Comparison of ENCODE assay signal across 8 cellular contexts in genomic region chr20:33668087-33668790, GRCh38. TPM values are rescaled to one million over a fixed set of nuclear protein-coding genes. Genes with fewer than 3 reads are reported as not detected.
DNase-seq lines count a peak whose midpoint lies in the region; ATAC-seq and TF ChIP-seq lines count a peak whose summit lies in the region.

No MANE protein-coding gene starts in this region.

- peak overlapping the region; percentile 91 for H3K4me2 ChIP-seq in mammary epithelial cell (ENCODE audit: insufficient read depth, low read depth, low read length)

- no peaks in the 10 kb centered on the region for H3K79me2 ChIP-seq in mammary epithelial cell (ENCODE audit: insufficient read depth, low read length)

- no peak overlapping the region for H3K27ac ChIP-seq in mammary epithelial cell (ENCODE audit: insufficient read depth, low read depth, low read length)

- WGBS in mammary epithelial cell (ENCODE audit: low coverage, missing lambda C conversion rate) = 75% methylated on average over 4 of the region's 12 CpGs

- peaks cover 14% of the 10 kb centered on the region for H3K36me3 Mint-ChIP-seq in mesothelial cell of epicardium

- peak overlapping the region; percentile 56 for H3K4me3 Mint-ChIP-seq in mesothelial cell of epicardium

- TF ChIP-seq CTCF in mammary epithelial cell (conservative IDR thresholded peaks at IDR 0.05 in 1 of 2, IDR thresholded peaks at IDR 0.05 in 1 of 2; ENCODE audit: extremely low read depth in 1 of 2, insufficient read depth in 1 of 2, low read depth in 1 of 2, low read length in 2 of 2) = peak in 1 of 2 donors; percentile 94
- TF ChIP-seq CTCF in mesothelial cell of epicardium (IDR thresholded peaks at IDR 0.05; ENCODE audit: unreplicated experiment) = no peak

- H3K4me1 ChIP-seq in mammary epithelial cell (ENCODE audit: insufficient read depth, low read length) = peaks cover 31% of the 10 kb centered on the region

- no peak overlapping the region for H3K27ac Mint-ChIP-seq in mesothelial cell of epicardium

- H4K20me1 ChIP-seq in mammary epithelial cell (ENCODE audit: insufficient read depth, low read length) = no peaks in the 10 kb centered on the region

- H2AFZ ChIP-seq in mammary epithelial cell (ENCODE audit: low read depth, low read length) = peak overlapping the region; percentile 85

- intact Hi-C loops in mammary epithelial cell (cut with micrococcal nuclease) = loop anchor here (1.0 to 5.0 kb wide), 4 partner anchors 211 to 461 kb away; partner anchors contain the start of gene CDK5RAP1

- peak; percentile 54 for DNase-seq in COLO829 (ENCODE audit: low spot score)
- DNase-seq in H7 = peak; percentile 97
- DNase-seq in mammary epithelial cell = no peak
- DNase-seq in mesothelial cell of epicardium (ENCODE audit: low spot score in 2 of 2, unreplicated experiment in 2 of 2) = no peak
- peak; percentile 50 for DNase-seq in stimulated activated CD8-positive, alpha-beta memory T cell treated with anti-CD3 and anti-CD28 coated beads, Interleukin-7, amount 100 ng/mL, for 24 hours (ENCODE audit: low read depth)
- DNase-seq in cerebellar cortex (ENCODE audit: low spot score) = no peak

- H3K27me3 Mint-ChIP-seq in mesothelial cell of epicardium (ENCODE audit: low read depth) = no peaks in the 10 kb centered on the region

- CTCF ChIA-PET in mammary epithelial cell (lab: Charles Lee; ENCODE audit: low non-redundant PET) = interaction anchor here (0.5 kb wide), 1 partner anchor 51 kb away, joined by 3 read pairs; no protein-coding TSS in a partner anchor

- H3K9me3 ChIP-seq in mammary epithelial cell (replicated peaks; ENCODE audit: insufficient read depth, low read length) = no peaks in the 10 kb centered on the region

- in situ Hi-C loops in mammary epithelial cell (cut with MboI; ENCODE audit: low sequenced_read_pairs in 2 of 2) = loop anchor here in 1 of 2 donors (10.0 kb wide), 1 partner anchor 213 kb away; no protein-coding TSS in a partner anchor

- H3K27me3 ChIP-seq in H7 (ENCODE audit: control insufficient read depth, insufficient read depth, low read length) (peaks cover 4% of the 10 kb centered on the region; the same call in 1 of the 2 replicates), mammary epithelial cell (ENCODE audit: insufficient read depth, low read length) (no peaks in the 10 kb centered on the region)

- ATAC-seq in SK-N-SH treated with all-trans-retinoic acid at 6 μM for 48 hours (peak; percentile 59), GM18870 (IDR thresholded peaks at IDR 0.05; ENCODE audit: unreplicated experiment) (no peak)

- H3K9me3 Mint-ChIP-seq in mesothelial cell of epicardium = no peaks in the 10 kb centered on the region

- H3K36me3 ChIP-seq in H7 (replicated peaks; ENCODE audit: control insufficient read depth, insufficient read depth, low read length) (peaks cover 4% of the 10 kb centered on the region), mammary epithelial cell (ENCODE audit: insufficient read depth, low read length) (no peaks in the 10 kb centered on the region)

- dilution Hi-C loops in mammary epithelial cell (cut with HindIII; ENCODE audit: low sequenced_read_pairs) = no loop called here

- H3K4me3 ChIP-seq in H7 (ENCODE audit: insufficient read depth, low read depth, low read length) (peak overlapping the region; percentile 44; the same call in 1 of the 2 replicates), mammary epithelial cell (replicated peaks in 1 of 3; ENCODE audit: insufficient read depth in 1 of 3, low read depth in 2 of 3, low read length in 3 of 3) (peak overlapping the region in 2 of 3 experiments; percentile 50 to 52)

- no peak overlapping the region for H3K9ac ChIP-seq in mammary epithelial cell (ENCODE audit: insufficient read depth, low read length)

- peaks cover 30% of the 10 kb centered on the region for H3K4me1 Mint-ChIP-seq in mesothelial cell of epicardium

- no TSS peak for BruUV-seq in mammary epithelial cell (replicated peaks; lab: Mats Ljungman, UMichigan)

TF ChIP-seq in SK-N-SH treated with all-trans-retinoic acid at 6 μM for 48 hours, 23 proteins besides CTCF, POLR2A, EP300 and RAD21:
- TF ChIP-seq TOX (CRISPR knock-in tag; IDR thresholded peaks at IDR 0.05; ENCODE audit: borderline replicate concordance) (no peak), TCF4 (CRISPR knock-in tag; IDR thresholded peaks at IDR 0.05; ENCODE audit: borderline replicate concordance) (no peak), ZC3H10 (CRISPR knock-in tag; IDR thresholded peaks at IDR 0.05) (no peak), CSDC2 (CRISPR knock-in tag; IDR thresholded peaks at IDR 0.05) (no peak), PPARA (CRISPR knock-in tag; IDR thresholded peaks at IDR 0.05; ENCODE audit: borderline replicate concordance) (no peak), ZNF565 (CRISPR knock-in tag; conservative IDR thresholded peaks at IDR 0.05; ENCODE audit: low read depth) (no peak), ZNF70 (CRISPR knock-in tag; IDR thresholded peaks at IDR 0.05) (no peak), BACH2 (CRISPR knock-in tag; IDR thresholded peaks at IDR 0.05; ENCODE audit: borderline replicate concordance) (no peak), ARNTL (CRISPR knock-in tag; IDR thresholded peaks at IDR 0.05; ENCODE audit: borderline replicate concordance, low read depth) (no peak)

RNA-seq across cellular contexts. Expression of gene ACTL10, which starts 1.5 kb away (rescaled TPM):
- total RNA-seq in H7 (2014; rRNA removed; shearing (Covaris generic)) = 1.3 and 1.4 TPM in 2 replicates
- total RNA-seq in mammary epithelial cell = 1 to 10 TPM; 1.4 to 2.7 TPM
- polyA plus RNA-seq in mammary epithelial cell = 0.79 TPM
- polyA minus RNA-seq in mammary epithelial cell = not detected
- 0.63 to 0.86 TPM (median 0.66 TPM) in 3 replicates for total RNA-seq in mesothelial cell of epicardium

RNA-seq across cellular contexts. Expression of gene NECAB3, which starts 6.0 kb away (rescaled TPM):
- total RNA-seq in H7 (2014; rRNA removed; shearing (Covaris generic)) = 39.9 and 56.7 TPM in 2 replicates
- total RNA-seq in mammary epithelial cell (10 to 100 TPM; 14.6 to 14.7 TPM), mesothelial cell of epicardium (58.4 to 60.1 TPM (median 58.6 TPM) in 3 replicates)
- 5.4 TPM for polyA plus RNA-seq in mammary epithelial cell
- polyA minus RNA-seq in mammary epithelial cell = 2.9 TPM

RNA-seq across cellular contexts. Expression of gene C20orf144, which starts 6.1 kb away (rescaled TPM):
- 0.11 TPM in 1 of 2 replicates, not detected in the other for total RNA-seq in H7 (2014; rRNA removed; shearing (Covaris generic))
- total RNA-seq in mammary epithelial cell = under 1 TPM; under 0.01 to 0.16 TPM
- 0.03 TPM for polyA plus RNA-seq in mammary epithelial cell
- polyA minus RNA-seq in mammary epithelial cell = not detected
- total RNA-seq in mesothelial cell of epicardium = 0.09 to 0.20 TPM (median 0.11 TPM) in 3 replicates

RNA-seq across cellular contexts. Expression of gene E2F1, which starts 17.9 kb away (rescaled TPM):
- total RNA-seq in H7 (2014; rRNA removed; shearing (Covaris generic)) = 51.8 and 57.8 TPM in 2 replicates
- total RNA-seq in mammary epithelial cell (10 to 100 TPM in 1 of 2 donors, 1 to 10 TPM in 1; 1.8 to 12.7 TPM), mesothelial cell of epicardium (16.7 to 18.1 TPM (median 16.9 TPM) in 3 replicates)
- 10.3 TPM for polyA plus RNA-seq in mammary epithelial cell
- 10.7 TPM for polyA minus RNA-seq in mammary epithelial cell

RNA-seq across cellular contexts. Expression of gene PXMP4, which starts 51.9 kb away (rescaled TPM):
- under 0.01 TPM in 1 of 2 replicates, not detected in the other for total RNA-seq in H7 (2014; rRNA removed; shearing (Covaris generic))
- total RNA-seq in mammary epithelial cell (10 to 100 TPM in 1 of 2 donors, 1 to 10 TPM in 1; 8.0 to 11.3 TPM), mesothelial cell of epicardium (7.0 to 7.5 TPM (median 7.4 TPM) in 3 replicates)
- polyA plus RNA-seq in mammary epithelial cell = 6.5 TPM
- 2.6 TPM for polyA minus RNA-seq in mammary epithelial cell

Comparison
In these comparisons a context has a peak if more than half of its experiments do, and no peak if none do; other contexts are left out.
1. DNase-seq: peak in COLO829 (single experiment), H7 (single experiment) and stimulated activated CD8-positive, alpha-beta memory T cell treated with anti-CD3 and anti-CD28 coated beads, Interleukin-7, amount 100 ng/mL, for 24 hours (single experiment); none in mammary epithelial cell (single experiment), mesothelial cell of epicardium (0 of 2) and cerebellar cortex (single experiment).